Comparison of ENCODE assay signal across 6 cellular contexts in the genomic region with DNA sequence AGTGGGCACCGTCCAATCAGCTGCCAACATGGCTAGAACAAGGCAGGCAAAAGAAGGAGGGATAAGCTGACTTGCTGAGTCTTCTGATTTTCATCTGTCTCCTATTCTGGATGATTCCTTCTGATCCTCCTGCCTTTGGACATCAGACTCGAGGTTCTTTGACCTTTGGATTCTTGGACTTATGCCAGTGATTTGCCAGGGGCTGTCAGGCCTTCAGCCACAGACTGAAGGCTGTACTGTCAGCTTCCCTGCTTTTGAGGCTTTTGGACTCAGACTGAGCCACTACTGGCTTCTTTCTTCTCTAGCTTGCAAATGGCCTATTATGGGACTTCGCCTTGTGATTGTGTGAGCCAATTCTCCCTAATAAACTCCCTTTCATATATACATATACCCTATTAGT.
A peak's percentile ranks its signal among the peaks of the same experiment; 100 is the strongest.
DNase-seq lines count a peak whose midpoint lies in the region; ATAC-seq, FAIRE-seq and TF ChIP-seq lines count a peak whose summit lies in the region.
"Not testable (repeated sequence)": the region's sequence is repeated elsewhere in the genome, so short reads cannot be mapped to it uniquely, and the experiment has no call there.

No MANE protein-coding gene starts in this region.

- POLR2A ChIA-PET in WTC11 (lab: Charles Lee); HepG2 (lab: Yijun Ruan, JAX): not testable (repeated sequence)

- not testable (repeated sequence) for H3K79me2 ChIP-seq in HepG2 (ENCODE audit: insufficient read depth, low read length); neural progenitor cell (ENCODE audit: low read depth)

- not testable (repeated sequence) for TF ChIP-seq POLR2A in HepG2 (IDR thresholded peaks at IDR 0.05; ENCODE audit: insufficient read depth in 1 of 2, low read depth in 2 of 2, low read length in 2 of 2)

- not testable (repeated sequence) for H4K20me1 ChIP-seq in HepG2 (ENCODE audit: insufficient read depth, low read length); neural progenitor cell (ENCODE audit: low read depth)

- CTCF ChIA-PET in WTC11 (lab: Charles Lee); HepG2 (lab: Yijun Ruan, JAX; ENCODE audit: low intra/inter-chr PET ratio, low total read pairs): not testable (repeated sequence)

- intact Hi-C loops in HepG2 (cut with micrococcal nuclease; ENCODE audit: unreplicated experiment): not testable (repeated sequence)

- TF ChIP-seq CTCF in WTC11 (IDR thresholded peaks at IDR 0.05); HepG2 (CRISPR knock-in tag; IDR thresholded peaks at IDR 0.05); neural progenitor cell (IDR thresholded peaks at IDR 0.05): not testable (repeated sequence)

- BruUV-seq in HepG2 (replicated peaks; lab: Mats Ljungman, UMichigan): not testable (repeated sequence)

- not testable (repeated sequence) for H3K9ac ChIP-seq in HepG2 (ENCODE audit: insufficient read depth, low read depth, low read length); neural progenitor cell

- not testable (repeated sequence) for H3K27me3 Mint-ChIP-seq in WTC11 (ENCODE audit: low read depth); neural progenitor cell (ENCODE audit: insufficient read depth, low read depth)

- H3F3A ChIP-seq in neural progenitor cell (ENCODE audit: low read depth): not testable (repeated sequence)

- not testable (repeated sequence) for H3K27ac ChIP-seq in HepG2 (ENCODE audit: extremely low read length, insufficient read depth, low read length); neural progenitor cell

- 0% methylated on average over 3 of the region's 3 CpGs for WGBS in HepG2 (ENCODE audit: low lambda C conversion rate)

- DNase-seq in DMS53 (lab: John Stamatoyannopoulos, UW): peak; percentile 46
- peak; percentile 54 for DNase-seq in HT-29 (ENCODE audit: low spot score)
- DNase-seq in WTC11 (ENCODE audit: low spot score); HepG2 (ENCODE audit: low spot score); neural progenitor cell (ENCODE audit: low spot score): not testable (repeated sequence)
- DNase-seq in foreskin melanocyte: peak; percentile 80

- not testable (repeated sequence) for H3K4me3 ChIP-seq in HepG2 (replicated peaks in 1 of 3; ENCODE audit: insufficient read depth in 1 of 3, low read depth in 2 of 3, low read length in 3 of 3); neural progenitor cell

- not testable (repeated sequence) for H3K4me3 Mint-ChIP-seq in WTC11, neural progenitor cell

- in situ Hi-C loops in HepG2 (cut with HindIII; ENCODE audit: extremely low pct_ligation_motif_present, low pct_unique_long_range_greater_than_20kb): not testable (repeated sequence)

- peak; percentile 68 for ATAC-seq in WTC11
- ATAC-seq in HepG2: not testable (repeated sequence)

- H3K27me3 ChIP-seq in HepG2 (ENCODE audit: control insufficient read depth in 1 of 2, insufficient read depth in 2 of 2, low read length in 2 of 2); neural progenitor cell: not testable (repeated sequence)

- TF ChIP-seq RAD21 in HepG2 (CRISPR knock-in tag; IDR thresholded peaks at IDR 0.05): not testable (repeated sequence)

- FAIRE-seq in HepG2 (lab: Jason Lieb, UNC): not testable (repeated sequence)

- H3K36me3 Mint-ChIP-seq in WTC11, neural progenitor cell: not testable (repeated sequence)

- not testable (repeated sequence) for H3K4me1 ChIP-seq in HepG2 (ENCODE audit: insufficient read depth, low read length); neural progenitor cell

- not testable (repeated sequence) for H3K27ac Mint-ChIP-seq in WTC11, neural progenitor cell

- H3K4me2 ChIP-seq in HepG2 (ENCODE audit: low read depth, low read length); neural progenitor cell: not testable (repeated sequence)

- not testable (repeated sequence) for H3K9me3 Mint-ChIP-seq in WTC11, neural progenitor cell

- not testable (repeated sequence) for H3K4me1 Mint-ChIP-seq in WTC11, neural progenitor cell

- not testable (repeated sequence) for H2AFZ ChIP-seq in HepG2 (ENCODE audit: low read length)
- peak overlapping the region; percentile 34 for H2AFZ ChIP-seq in neural progenitor cell (replicated peaks)

- not testable (repeated sequence) for H3K9me3 ChIP-seq in HepG2 (ENCODE audit: low read length); neural progenitor cell (ENCODE audit: low read depth)

- not testable (repeated sequence) for H3K36me3 ChIP-seq in HepG2 (replicated peaks in 1 of 2; ENCODE audit: control insufficient read depth in 1 of 2, insufficient read depth in 2 of 2, low read length in 2 of 2); neural progenitor cell

- not testable (repeated sequence) for TF ChIP-seq EP300 in HepG2 (IDR thresholded peaks at IDR 0.05; ENCODE audit: low read depth in 2 of 2, low read length in 2 of 2); HepG2 (CRISPR knock-in tag; IDR thresholded peaks at IDR 0.05; ENCODE audit: borderline replicate concordance)

TF ChIP-seq in HepG2, 621 proteins besides CTCF, POLR2A, EP300 and RAD21:
- peak; percentile 66 for TF ChIP-seq ZNF7 (CRISPR knock-in tag; IDR thresholded peaks at IDR 0.05)
